Comparison of ENCODE assay signal across 8 cellular contexts in genomic region chrX:123830309-123830708, GRCh38. TPM values are rescaled to one million over a fixed set of nuclear protein-coding genes. Genes with fewer than 3 reads are reported as not detected.
A peak's percentile ranks its signal among the peaks of the same experiment; 100 is the strongest.
DNase-seq lines count a peak whose midpoint lies in the region; ATAC-seq, FAIRE-seq and TF ChIP-seq lines count a peak whose summit lies in the region.

No MANE protein-coding gene starts in this region.

- H3K27ac ChIP-seq in BLaER1 (0 out of 2 replicates have a peak overlapping the region, but pooled peaks have one; percentile 38), kidney (ENCODE audit: low read depth in 2 of 2, low read length in 2 of 2) (peak overlapping the region in 1 of 2 donors; percentile 28)

- TF ChIP-seq POLR2A in H54 (IDR thresholded peaks at IDR 0.05; ENCODE audit: low read depth, low read length): no peak

- no peak for TF ChIP-seq CTCF in kidney (IDR thresholded peaks at IDR 0.05; ENCODE audit: borderline replicate concordance, extremely low read depth, insufficient read depth)

- no peaks in the 10 kb centered on the region for H3K27me3 ChIP-seq in BLaER1

- H3K9ac ChIP-seq in BLaER1 (no peak overlapping the region), kidney (ENCODE audit: low read length in 2 of 2) (no peak overlapping the region)

- H3K4me1 ChIP-seq in BLaER1 (peaks cover 17% of the 10 kb centered on the region), kidney (ENCODE audit: control insufficient read depth in 1 of 2, insufficient read depth in 1 of 2, low read depth in 1 of 2, low read length in 2 of 2) (no peaks in the 10 kb centered on the region)

- peaks cover 11% of the 10 kb centered on the region; the same call in 1 of the 2 replicates for H3K9me3 ChIP-seq in BLaER1
- no peaks in the 10 kb centered on the region for H3K9me3 ChIP-seq in kidney (ENCODE audit: control insufficient read depth in 1 of 2, low read length in 2 of 2)

- ATAC-seq in GM18520 (IDR thresholded peaks at IDR 0.05; ENCODE audit: unreplicated experiment) (peak; percentile 48), HG02943 (IDR thresholded peaks at IDR 0.05; ENCODE audit: low read depth, unreplicated experiment) (peak; percentile 56)

- intact Hi-C loops in kidney (cut with DNase I): no loop called here

- H3K4me3 ChIP-seq in BLaER1: no peak overlapping the region
- H3K4me3 ChIP-seq in kidney (ENCODE audit: low read length in 2 of 2): peak overlapping the region; percentile 14 to 53

- DNase-seq in NCI-H69 (lab: John Stamatoyannopoulos, UW) (peak; percentile 88), kidney (peak; percentile 86), H54 (ENCODE audit: insufficient read length, low spot score) (no peak), DMS153 treated with DMSO at 0.1 percent for 48 hours (lab: John Stamatoyannopoulos, UW; ENCODE audit: unreplicated experiment) (no peak), OCI-M2 (lab: John Stamatoyannopoulos, UW; ENCODE audit: unreplicated experiment) (no peak)

- no peaks in the 10 kb centered on the region for H3K36me3 ChIP-seq in BLaER1
- H3K36me3 ChIP-seq in kidney (ENCODE audit: control insufficient read depth in 1 of 2, insufficient read depth in 2 of 2, low read length in 2 of 2): no peaks in the 10 kb centered on the region

- peak; percentile 82 for FAIRE-seq in kidney (lab: Jason Lieb, UNC)
- no peak for FAIRE-seq in H54 (lab: Jason Lieb, UNC)

- H3K4me2 ChIP-seq in BLaER1: peak overlapping the region; percentile 62

- H4K20me1 ChIP-seq in BLaER1: no peaks in the 10 kb centered on the region

RNA-seq across cellular contexts. Expression of gene XIAP, which starts 29.5 kb away (rescaled TPM):
- total RNA-seq in kidney: 70.9 TPM
- polyA plus RNA-seq in kidney (ENCODE audit: insufficient read depth, low read depth, low replicate concordance): 29.0 TPM

Comparison
In these comparisons a context has a peak if more than half of its experiments do, and no peak if none do; other contexts are left out.
1. DNase-seq: peak in NCI-H69 (single experiment) and kidney (single experiment); none in H54 (single experiment), DMS153 treated with DMSO at 0.1 percent for 48 hours (single experiment) and OCI-M2 (single experiment).